21 cellular contexts compared by ENCODE assay signal in the genomic region with DNA sequence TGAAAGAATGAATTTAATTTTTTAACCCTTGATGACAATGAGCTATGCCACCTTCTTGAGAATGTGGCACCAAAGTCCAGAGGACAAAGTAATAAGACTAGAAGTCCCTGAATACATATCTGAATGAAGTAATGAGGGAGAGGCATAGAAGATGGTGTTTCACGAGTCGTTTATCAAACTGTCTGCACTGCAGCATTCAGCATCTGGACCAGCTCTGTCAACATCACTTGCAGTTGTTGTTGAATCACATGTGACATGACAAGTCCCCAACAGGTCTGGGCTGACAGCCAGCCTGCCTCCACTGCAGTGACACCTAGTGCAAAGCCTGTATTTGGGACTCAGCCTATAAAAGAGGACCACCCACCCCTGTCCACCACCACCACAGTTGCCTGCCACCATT. TPM values are rescaled to one million over a fixed set of nuclear protein-coding genes. Genes with fewer than 3 reads are reported as not detected.
DNase-seq lines count a peak whose midpoint lies in the region; ATAC-seq and TF ChIP-seq lines count a peak whose summit lies in the region.
"Had no signal": no experiment of that assay in that cellular context is flagged by ENCODE, and none has a peak within 500 bp of the region (broad histone marks: within the 10 kb centered on the region; RNA-seq: fewer than 3 reads in every experiment).

No MANE protein-coding gene starts in this region.

- no peak overlapping the region for H3K9ac ChIP-seq in DND-41 (ENCODE audit: low read depth, low read length)
- H3K9ac ChIP-seq: BLaER1 treated with 17β-estradiol and CSF1 and Interleukin-3, amounts not matched to agents 10 nM and 100 nM had no signal

- DNase-seq in NCI-H510A treated with DMSO at 0.1 percent for 48 hours (lab: John Stamatoyannopoulos, UW) (peak; percentile 4), NCI-H510A (lab: John Stamatoyannopoulos, UW) (no peak), DND-41 (no peak), NCI-H345 treated with DMSO at 0.1 percent for 48 hours (lab: John Stamatoyannopoulos, UW; ENCODE audit: unreplicated experiment) (peak; percentile 12), left ventricle myocardium superior (peak; percentile 47), MG63 (no peak)
- no peak for DNase-seq in activated CD4-positive, alpha-beta T cell treated with anti-CD3 and anti-CD28 coated beads, Interleukin-2, amount 50 U/mL, for 1 hour
- DNase-seq: AML-193; CD4-positive, alpha-beta T cell; DMS79; GF-D8; NCI-H1092 treated with DMSO at 0.1 percent for 48 hours; NCI-H1436; NCI-H1930; NCI-H446 treated with DMSO at 0.1 percent for 48 hours; NCI-H69; T-cell had no signal

- H3K9me3 ChIP-seq in DND-41 (ENCODE audit: insufficient read depth, low read length, severe bottlenecking) (no peaks in the 10 kb centered on the region), MG63 (no peaks in the 10 kb centered on the region)
- H3K9me3 ChIP-seq: A549 had no signal

- no peaks in the 10 kb centered on the region for H4K20me1 ChIP-seq in DND-41 (ENCODE audit: insufficient read depth, low read length)
- H4K20me1 ChIP-seq: BLaER1 treated with 17β-estradiol and CSF1 and Interleukin-3, amounts not matched to agents 10 nM and 100 nM had no signal

- peak; percentile 6 for TF ChIP-seq CTCF in DND-41 (IDR thresholded peaks at IDR 0.05; ENCODE audit: borderline replicate concordance, extremely low read depth, low read length, poor library complexity, severe bottlenecking)

- H2AFZ ChIP-seq in DND-41 (ENCODE audit: low read depth, low read length): no peak overlapping the region

- H3K36me3 ChIP-seq in DND-41 (ENCODE audit: insufficient read depth, low read length) (no peaks in the 10 kb centered on the region), MG63 (no peaks in the 10 kb centered on the region)
- H3K36me3 ChIP-seq: BLaER1 treated with 17β-estradiol and CSF1 and Interleukin-3, amounts not matched to agents 10 nM and 100 nM had no signal

- H3K27ac ChIP-seq in DND-41 (ENCODE audit: low read length): no peak overlapping the region
- H3K27ac ChIP-seq: A549; BLaER1 treated with 17β-estradiol and CSF1 and Interleukin-3, amounts not matched to agents 10 nM and 100 nM; HL-60 had no signal

- H3K4me3 ChIP-seq in DND-41 (ENCODE audit: low read depth in 1 of 2, low read length in 2 of 2): no peak overlapping the region
- no peak overlapping the region for H3K4me3 ChIP-seq in MG63
- H3K4me3 ChIP-seq: A549; BLaER1 treated with 17β-estradiol and CSF1 and Interleukin-3, amounts not matched to agents 10 nM and 100 nM had no signal

- H3K27me3 ChIP-seq in DND-41 (ENCODE audit: insufficient read depth, low read length, poor library complexity) (no peaks in the 10 kb centered on the region), MG63 (peaks cover 5% of the 10 kb centered on the region)
- H3K27me3 ChIP-seq: BLaER1 treated with 17β-estradiol and CSF1 and Interleukin-3, amounts not matched to agents 10 nM and 100 nM had no signal

- H3K4me2 ChIP-seq in DND-41 (ENCODE audit: insufficient read depth, low read length): no peak overlapping the region
- H3K4me2 ChIP-seq: A549; BLaER1 treated with 17β-estradiol and CSF1 and Interleukin-3, amounts not matched to agents 10 nM and 100 nM had no signal

- peaks cover 7% of the 10 kb centered on the region; the same call in 1 of the 2 replicates for H3K4me1 ChIP-seq in DND-41 (ENCODE audit: insufficient read depth, low read length)
- H3K4me1 ChIP-seq: A549 had no signal

- no peaks in the 10 kb centered on the region for H3K79me2 ChIP-seq in DND-41 (ENCODE audit: insufficient read depth, low read length)

- intact Hi-C loops in left ventricle myocardium superior (cut with micrococcal nuclease): no loop called here

- ATAC-seq in DND-41 (ENCODE audit: insufficient read depth, low read depth): no peak
- peak; percentile 49 for ATAC-seq in left ventricle myocardium superior
- ATAC-seq: A549, HCT116, T-cell had no signal

RNA-seq across cellular contexts. Expression of a gene that starts 17.3 kb away (rescaled TPM):
- 22.0 TPM for total RNA-seq in left ventricle myocardium superior
- total RNA-seq in MG63 (2014; rRNA removed; shearing (Covaris generic); ENCODE audit: low replicate concordance): 107 and 149 TPM in 2 replicates

Comparison
In these comparisons a context has a peak if more than half of its experiments do, and no peak if none do; other contexts are left out.
1. DNase-seq: peak in NCI-H510A treated with DMSO at 0.1 percent for 48 hours (single experiment), NCI-H345 treated with DMSO at 0.1 percent for 48 hours (single experiment) and left ventricle myocardium superior (single experiment); none in NCI-H510A (single experiment), DND-41 (single experiment), activated CD4-positive, alpha-beta T cell treated with anti-CD3 and anti-CD28 coated beads, Interleukin-2, amount 50 U/mL, for 1 hour (single experiment) and MG63 (single experiment).